ENCODE assay signal across 2 cellular contexts in genomic region chr19:9445037-9445436, GRCh38.
TF ChIP-seq lines count a peak whose summit lies in the region.

No MANE protein-coding gene starts in this region.

TF ChIP-seq in HepG2, 621 proteins besides CTCF, POLR2A, EP300 and RAD21:
- no peak for TF ChIP-seq KAT8 (CRISPR knock-in tag; IDR thresholded peaks at IDR 0.05)
- no peak for TF ChIP-seq SKI (IDR thresholded peaks at IDR 0.05; ENCODE audit: partially characterized antibody)
- TF ChIP-seq ZNF598 (CRISPR knock-in tag; IDR thresholded peaks at IDR 0.05; ENCODE audit: borderline replicate concordance) = no peak
- no peak for TF ChIP-seq ZNF143 (CRISPR knock-in tag; IDR thresholded peaks at IDR 0.05)
- no peak for TF ChIP-seq SRSF1 (optimal IDR thresholded peaks at IDR 0.05; ENCODE audit: low read depth, low read length)
- no peak for TF ChIP-seq RXRA (CRISPR knock-in tag; IDR thresholded peaks at IDR 0.05)
- no peak for TF ChIP-seq ARNT2 (CRISPR knock-in tag; IDR thresholded peaks at IDR 0.05; ENCODE audit: low read depth)
- no peak for TF ChIP-seq HDAC1 (CRISPR knock-in tag; IDR thresholded peaks at IDR 0.05)
- TF ChIP-seq ZNF142 (CRISPR knock-in tag; IDR thresholded peaks at IDR 0.05) = no peak
- no peak for TF ChIP-seq ETV5 (CRISPR knock-in tag; IDR thresholded peaks at IDR 0.05; ENCODE audit: borderline replicate concordance)
- TF ChIP-seq SALL2 (CRISPR knock-in tag; IDR thresholded peaks at IDR 0.05) = no peak

TF ChIP-seq in HEK293, 187 proteins besides CTCF, POLR2A, EP300 and RAD21:
- no peak for TF ChIP-seq ZNF501 (tag by site-specific recombination; IDR thresholded peaks at IDR 0.05)
- TF ChIP-seq ZNF558 (tag by site-specific recombination; IDR thresholded peaks at IDR 0.05) = peak; percentile 92
- no peak for TF ChIP-seq ZNF280D (tag by site-specific recombination; IDR thresholded peaks at IDR 0.05)
